In the genomic region with DNA sequence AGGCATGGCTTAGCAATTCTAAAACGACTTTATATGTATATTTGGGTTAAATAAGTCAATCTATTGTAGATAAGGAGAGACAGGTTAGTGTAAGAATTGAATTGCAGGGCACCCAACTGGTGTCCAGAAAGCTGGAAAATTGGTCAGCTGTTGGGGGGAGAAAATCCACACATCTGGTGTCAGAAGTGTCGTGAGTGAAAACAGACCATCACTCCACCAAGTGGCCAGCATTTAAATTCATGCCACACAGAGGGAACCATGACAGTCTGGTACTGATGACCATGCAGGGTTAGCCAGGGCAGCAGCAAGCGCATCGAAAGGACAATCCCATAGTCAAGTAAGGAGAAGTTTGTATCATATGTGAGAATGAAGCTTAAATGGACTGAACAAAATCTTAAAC, we compare ENCODE assay signal across 10 cellular contexts. TPM values are rescaled to one million over a fixed set of nuclear protein-coding genes. Genes with fewer than 3 reads are reported as not detected.
DNase-seq lines count a peak whose midpoint lies in the region; ATAC-seq and TF ChIP-seq lines count a peak whose summit lies in the region.
"Had no signal": no experiment of that assay in that cellular context is flagged by ENCODE, and none has a peak within 500 bp of the region (broad histone marks: within the 10 kb centered on the region; RNA-seq: fewer than 3 reads in every experiment).

No MANE protein-coding gene starts in this region.

- TF ChIP-seq CTCF in DOHH2 (IDR thresholded peaks at IDR 0.05; ENCODE audit: low read depth, low read length, poor library complexity, severe bottlenecking) (peak; percentile 15), MM.1S (IDR thresholded peaks at IDR 0.05; ENCODE audit: low read length) (peak; percentile 31; the same call in 1 of the 2 replicates), dorsolateral prefrontal cortex (IDR thresholded peaks at IDR 0.05 in 54 of 56, conservative IDR thresholded peaks at IDR 0.05 in 2 of 56; ENCODE audit: low read depth in 1 of 56, partially characterized antibody in 56 of 56) (peak in 43 of 56 donors; percentile 17 to 67 (median 42)), natural killer cell (IDR thresholded peaks at IDR 0.05) (no peak)

- no peak overlapping the region for H3K9ac ChIP-seq in MM.1S (ENCODE audit: low read length)

- H3K4me3 Mint-ChIP-seq in natural killer cell, result no peak overlapping the region
- H3K4me3 Mint-ChIP-seq: T-helper 1 cell treated with Interleukin-12 subunit alpha and Interleukin-12 subunit beta and Interleukin-4 antibody, amounts not matched to agents 30 μg/mL and 1 μg/mL, for 36 hours had no signal

- H3K4me1 Mint-ChIP-seq in natural killer cell, result peaks cover 11 to 16% of the 10 kb centered on the region in 2 donors

- H3K27ac Mint-ChIP-seq in natural killer cell, result peak overlapping the region; percentile 56 to 78
- H3K27ac Mint-ChIP-seq: T-helper 1 cell treated with Interleukin-12 subunit alpha and Interleukin-12 subunit beta and Interleukin-4 antibody, amounts not matched to agents 30 μg/mL and 1 μg/mL, for 36 hours had no signal

- H3K27me3 Mint-ChIP-seq in natural killer cell (ENCODE audit: low read depth in 2 of 2), result no peaks in the 10 kb centered on the region

- no peaks in the 10 kb centered on the region for H4K20me1 ChIP-seq in DOHH2 (ENCODE audit: control insufficient read depth, insufficient read depth, low read depth, low read length)
- no peaks in the 10 kb centered on the region for H4K20me1 ChIP-seq in MM.1S (ENCODE audit: insufficient read depth, low read length)

- in situ Hi-C loops in KBM-7 (cut with MboI; ENCODE audit: low pct_unique_long_range_greater_than_20kb, low sequenced_read_pairs), result no loop called here

- no peaks in the 10 kb centered on the region for H3K9me2 ChIP-seq in DOHH2 (replicated peaks; ENCODE audit: control insufficient read depth, low read length)
- no peaks in the 10 kb centered on the region for H3K9me2 ChIP-seq in MM.1S (replicated peaks; ENCODE audit: insufficient read depth, low read length)

- H3K36me3 ChIP-seq in DOHH2 (ENCODE audit: control insufficient read depth, low read length), result no peaks in the 10 kb centered on the region
- H3K36me3 ChIP-seq in MM.1S (replicated peaks; ENCODE audit: insufficient read depth, low read length), result peaks cover 29% of the 10 kb centered on the region
- H3K36me3 ChIP-seq: sigmoid colon had no signal

- H3K36me3 Mint-ChIP-seq in natural killer cell, result no peaks in the 10 kb centered on the region

- peaks cover 10% of the 10 kb centered on the region for H3K4me1 ChIP-seq in DOHH2 (ENCODE audit: control insufficient read depth, low read length)
- H3K4me1 ChIP-seq in MM.1S (ENCODE audit: low read length), result no peaks in the 10 kb centered on the region

- no peak overlapping the region for H3K4me2 ChIP-seq in DOHH2 (ENCODE audit: low read length)
- H3K4me2 ChIP-seq in MM.1S (ENCODE audit: low read depth, low read length), result no peak overlapping the region

- no peaks in the 10 kb centered on the region for H3F3A ChIP-seq in DOHH2 (ENCODE audit: control insufficient read depth, insufficient read depth)
- peaks cover 14% of the 10 kb centered on the region; the same call in 1 of the 2 replicates for H3F3A ChIP-seq in MM.1S (ENCODE audit: insufficient read depth, low read length)

- ATAC-seq in natural killer cell (peak in 2 of 3 donors; percentile 62 to 67), GM21737 (IDR thresholded peaks at IDR 0.05; ENCODE audit: unreplicated experiment) (no peak), HG02852 (IDR thresholded peaks at IDR 0.05; ENCODE audit: unreplicated experiment) (no peak)

- no peaks in the 10 kb centered on the region for H3K9me3 Mint-ChIP-seq in natural killer cell
- H3K9me3 Mint-ChIP-seq: T-helper 1 cell treated with Interleukin-12 subunit alpha and Interleukin-12 subunit beta and Interleukin-4 antibody, amounts not matched to agents 30 μg/mL and 1 μg/mL, for 36 hours had no signal

- no peak overlapping the region for H3K27ac ChIP-seq in DOHH2 (ENCODE audit: low read depth, low read length)
- H3K27ac ChIP-seq in MM.1S (ENCODE audit: low read length), result no peak overlapping the region
- H3K27ac ChIP-seq in dorsolateral prefrontal cortex, result peak overlapping the region in 39 of 59 donors; percentile 8 to 80 (median 59)
- H3K27ac ChIP-seq: sigmoid colon had no signal

- DNase-seq in MM.1S (peak; percentile 28), dorsolateral prefrontal cortex (peak in 3 of 10 donors; percentile 19 to 66 (median 51)), natural killer cell (no peak), KBM-7 (no peak)
- no peak for DNase-seq in activated CD8-positive, alpha-beta memory T cell treated with anti-CD3 and anti-CD28 coated beads, Interleukin-2, amount 50 U/mL, for 48 hours

- H3K9me3 ChIP-seq in DOHH2 (ENCODE audit: control insufficient read depth, insufficient read depth, low read length) (no peaks in the 10 kb centered on the region), MM.1S (replicated peaks; ENCODE audit: insufficient read depth, low read length) (no peaks in the 10 kb centered on the region)
- H3K9me3 ChIP-seq: sigmoid colon had no signal

- H3K4me3 ChIP-seq in DOHH2 (ENCODE audit: low read length), result no peak overlapping the region
- no peak overlapping the region for H3K4me3 ChIP-seq in MM.1S (ENCODE audit: low read length)
- H3K4me3 ChIP-seq in dorsolateral prefrontal cortex, result no peak overlapping the region
- H3K4me3 ChIP-seq: sigmoid colon had no signal

- H3K79me2 ChIP-seq in DOHH2 (ENCODE audit: control insufficient read depth, low read length) (no peaks in the 10 kb centered on the region), MM.1S (ENCODE audit: low read length) (peaks cover 3% of the 10 kb centered on the region)

- no peak overlapping the region for H2AFZ ChIP-seq in MM.1S (ENCODE audit: low read length)

- H3K27me3 ChIP-seq in DOHH2 (ENCODE audit: control insufficient read depth, low read length), result peaks cover 4% of the 10 kb centered on the region
- H3K27me3 ChIP-seq in MM.1S (replicated peaks; ENCODE audit: insufficient read depth, low read length), result no peaks in the 10 kb centered on the region
- H3K27me3 ChIP-seq in dorsolateral prefrontal cortex, result no peaks in the 10 kb centered on the region
- H3K27me3 ChIP-seq: sigmoid colon had no signal

- intact Hi-C loops in dorsolateral prefrontal cortex (cut with DNase I) (loop anchor here (5.0 to 10.0 kb wide), 3 partner anchors 152 to 274 kb away; partner anchors contain the start of gene ATP2B4 (in 1 of the 2)), natural killer cell (cut with micrococcal nuclease) (no loop called here)

RNA-seq across cellular contexts. Expression of gene LAX1, which starts 11.7 kb away (rescaled TPM):
- total RNA-seq in dorsolateral prefrontal cortex (under 1 TPM in 12 of 120 experiments, not detected in 108; 0.16 to 0.41 (median 0.26) TPM), natural killer cell (10 to 100 TPM; 33.8 to 48.2 (median 41.2) TPM)

RNA-seq across cellular contexts. Expression of gene ZBED6, which starts 18.8 kb away (rescaled TPM):
- 10 to 100 TPM; 16.5 to 57.6 (median 29.2) TPM for total RNA-seq in dorsolateral prefrontal cortex
- total RNA-seq in natural killer cell, result 10 to 100 TPM; 36.4 to 41.3 (median 39.8) TPM

RNA-seq across cellular contexts. Expression of gene ZC3H11A, which starts 18.8 kb away (rescaled TPM):
- total RNA-seq in dorsolateral prefrontal cortex (10 to 100 TPM; 51.9 to 91.9 (median 71.8) TPM), natural killer cell (10 to 100 TPM; 71.1 to 79.9 (median 78.2) TPM)

Comparison
In these comparisons a context has a peak if more than half of its experiments do, and no peak if none do; other contexts are left out.
1. H3K27ac ChIP-seq: peak in dorsolateral prefrontal cortex (39 of 59); none in DOHH2 (single experiment) and MM.1S (single experiment).
2. ATAC-seq: peak in natural killer cell (2 of 3); none in GM21737 (single experiment) and HG02852 (single experiment).
3. RNA of gene LAX1, which starts 11.7 kb away (total RNA-seq): 33.8 to 48.2 TPM in natural killer cell; 0.16 to 0.41 TPM in dorsolateral prefrontal cortex; every median in the first group is over 10 times any median in the second.